ENCODE assay signal across 10 cellular contexts in the genomic region with DNA sequence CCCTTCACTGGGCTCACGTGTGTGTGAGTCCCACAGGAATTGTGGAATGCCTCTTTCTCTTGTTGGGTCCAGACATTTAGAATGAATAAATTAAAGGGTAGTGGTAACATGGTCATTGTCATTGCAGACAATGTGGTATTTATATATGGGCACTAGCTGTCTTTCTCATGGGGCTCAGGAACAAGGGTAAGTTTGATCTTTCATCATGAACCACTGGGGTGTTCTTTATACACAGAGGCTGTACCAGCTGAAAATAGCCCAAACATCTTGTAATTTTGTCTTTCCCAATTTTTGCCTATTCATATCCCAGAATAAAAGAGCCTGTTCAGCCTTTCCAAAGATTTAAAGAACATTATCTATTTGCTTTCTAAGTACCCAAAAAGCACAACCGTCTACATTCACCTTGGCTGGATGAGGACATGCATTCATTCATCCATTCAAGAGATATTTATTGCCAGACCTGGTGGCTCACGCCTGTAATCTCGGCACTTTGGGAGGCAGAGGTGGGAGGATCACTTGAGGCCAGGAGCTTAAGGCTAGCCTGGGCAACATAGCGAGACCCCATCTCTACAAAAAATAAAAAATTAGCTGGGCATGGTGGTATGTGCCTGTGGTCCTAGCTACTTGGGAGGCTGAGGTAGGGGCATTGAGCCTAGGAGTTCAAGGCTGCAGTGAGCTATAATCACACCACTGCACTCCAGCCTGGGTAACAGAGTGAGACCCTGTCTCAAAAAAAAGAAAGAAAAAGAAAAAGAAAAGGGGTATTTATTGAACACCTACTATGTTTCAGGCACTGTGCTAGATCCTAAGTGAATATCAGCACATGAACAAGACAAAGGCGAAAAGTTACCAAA. TPM values are rescaled to one million over a fixed set of nuclear protein-coding genes. Genes with fewer than 3 reads are reported as not detected.
A peak's percentile ranks its signal among the peaks of the same experiment; 100 is the strongest.
DNase-seq lines count a peak whose midpoint lies in the region; ATAC-seq and TF ChIP-seq lines count a peak whose summit lies in the region.
"Had no signal": no experiment of that assay in that cellular context is flagged by ENCODE, and none has a peak within 500 bp of the region (broad histone marks: within the 10 kb centered on the region; RNA-seq: fewer than 3 reads in every experiment).

No MANE protein-coding gene starts in this region.

- no peak overlapping the region for H3K4me3 ChIP-seq in skeletal muscle tissue (ENCODE audit: low read length in 3 of 3)
- H3K4me3 ChIP-seq: pancreas had no signal

- peaks cover 0 to 2% (median 1%) of the 10 kb centered on the region in 3 donors for H3K36me3 ChIP-seq in skeletal muscle tissue (ENCODE audit: control insufficient read depth in 3 of 3, insufficient read depth in 3 of 3, low read length in 3 of 3)
- H3K36me3 ChIP-seq: pancreas had no signal

- no peaks in the 10 kb centered on the region for H3K9me3 ChIP-seq in skeletal muscle tissue (ENCODE audit: control insufficient read depth in 3 of 3, low read length in 3 of 3)
- H3K9me3 ChIP-seq: pancreas had no signal

- ATAC-seq in T-cell (replicated peaks in 1 of 4) (no peak), foreskin keratinocyte (no peak)
- no peak for ATAC-seq in activated CD8-positive, alpha-beta T cell treated with anti-CD3 and anti-CD28 coated beads, Interleukin-2, amount 10 ng/mL, durations not matched to agents 7 days and 5 days
- no peak for ATAC-seq in stimulated activated naive CD8-positive, alpha-beta T cell treated with anti-CD3 and anti-CD28 coated beads, Interleukin-15, amount 100 ng/mL, for 72 hours
- ATAC-seq: esophagus mucosa, pancreas had no signal

- H3K27ac ChIP-seq in foreskin keratinocyte (peak overlapping the region; percentile 10), skeletal muscle tissue (ENCODE audit: low read depth, low read length) (peak overlapping the region; percentile 58)

- H3K27me3 ChIP-seq in foreskin keratinocyte (peaks cover 3% of the 10 kb centered on the region), skeletal muscle tissue (ENCODE audit: control insufficient read depth in 3 of 3, insufficient read depth in 3 of 3, low read length in 3 of 3) (no peaks in the 10 kb centered on the region)
- H3K27me3 ChIP-seq: pancreas had no signal

- TF ChIP-seq CTCF in CD14-positive monocyte (IDR thresholded peaks at IDR 0.05) = no peak
- no peak for TF ChIP-seq CTCF in foreskin keratinocyte (conservative IDR thresholded peaks at IDR 0.05)

- H3K36me3 Mint-ChIP-seq in CD14-positive monocyte (peaks cover 12 to 18% of the 10 kb centered on the region in 2 donors), T-cell (peaks cover 2% of the 10 kb centered on the region)
- H3K36me3 Mint-ChIP-seq in activated CD8-positive, alpha-beta T cell treated with anti-CD3 and anti-CD28 coated beads, Interleukin-2, amount 10 ng/mL, durations not matched to agents 7 days and 5 days (ENCODE audit: low read depth) = no peaks in the 10 kb centered on the region

- peaks cover 56% of the 10 kb centered on the region for H3K4me1 Mint-ChIP-seq in CD14-positive monocyte
- peaks cover 35 to 56% (median 41%) of the 10 kb centered on the region in 3 donors for H3K4me1 Mint-ChIP-seq in T-cell
- peaks cover 37% of the 10 kb centered on the region for H3K4me1 Mint-ChIP-seq in activated CD8-positive, alpha-beta T cell treated with anti-CD3 and anti-CD28 coated beads, Interleukin-2, amount 10 ng/mL, durations not matched to agents 7 days and 5 days (ENCODE audit: low read depth)
- peaks cover 40% of the 10 kb centered on the region for H3K4me1 Mint-ChIP-seq in stimulated activated naive CD8-positive, alpha-beta T cell treated with anti-CD3 and anti-CD28 coated beads, Interleukin-15, amount 100 ng/mL, for 72 hours

- POLR2A ChIA-PET in T-cell (lab: Charles Lee) = interaction anchor here (0.6 to 3.4 kb wide), 3 partner anchors 15 to 143 kb away, joined by 3 to 22 read pairs (median 3); no protein-coding TSS in a partner anchor
- POLR2A ChIA-PET in activated CD8-positive, alpha-beta T cell treated with anti-CD3 and anti-CD28 coated beads, Interleukin-2, amount 10 ng/mL, durations not matched to agents 7 days and 5 days (lab: Charles Lee) = no interaction called here

- peaks cover under 1 to 6% (median 3%) of the 10 kb centered on the region in 7 donors for H3K9me3 Mint-ChIP-seq in CD14-positive monocyte
- H3K9me3 Mint-ChIP-seq in T-cell = no peaks in the 10 kb centered on the region
- no peaks in the 10 kb centered on the region for H3K9me3 Mint-ChIP-seq in activated CD8-positive, alpha-beta T cell treated with anti-CD3 and anti-CD28 coated beads, Interleukin-2, amount 10 ng/mL, durations not matched to agents 7 days and 5 days (ENCODE audit: insufficient read depth)
- H3K9me3 Mint-ChIP-seq in stimulated activated naive CD8-positive, alpha-beta T cell treated with anti-CD3 and anti-CD28 coated beads, Interleukin-15, amount 100 ng/mL, for 72 hours = no peaks in the 10 kb centered on the region

- H3K9ac ChIP-seq in skeletal muscle tissue (ENCODE audit: low read depth in 1 of 3, low read length in 3 of 3) = peak overlapping the region in 1 of 3 donors; percentile 3

- no peak for DNase-seq in CD14-positive monocyte (ENCODE audit: low spot score)
- DNase-seq in T-cell = no peak
- no peak for DNase-seq in foreskin keratinocyte
- no peak for DNase-seq in nucleus accumbens (lab: John Stamatoyannopoulos, UW)
- DNase-seq in activated CD8-positive, alpha-beta T cell treated with anti-CD3 and anti-CD28 coated beads, Interleukin-2, amount 10 ng/mL, durations not matched to agents 7 days and 5 days = no peak
- no peak for DNase-seq in stimulated activated naive CD8-positive, alpha-beta T cell treated with anti-CD3 and anti-CD28 coated beads, Interleukin-15, amount 100 ng/mL, for 72 hours
- DNase-seq in GOT3 (lab: John Stamatoyannopoulos, UW) = no peak

- peaks cover 0 to 11% (median 1%) of the 10 kb centered on the region in 3 donors for H3K27me3 Mint-ChIP-seq in CD14-positive monocyte (ENCODE audit: low read depth in 3 of 3)
- peaks cover 10 to 11% of the 10 kb centered on the region in 2 donors for H3K27me3 Mint-ChIP-seq in T-cell
- H3K27me3 Mint-ChIP-seq in activated CD8-positive, alpha-beta T cell treated with anti-CD3 and anti-CD28 coated beads, Interleukin-2, amount 10 ng/mL, durations not matched to agents 7 days and 5 days (ENCODE audit: low read depth) = peaks cover 58% of the 10 kb centered on the region
- H3K27me3 Mint-ChIP-seq in stimulated activated naive CD8-positive, alpha-beta T cell treated with anti-CD3 and anti-CD28 coated beads, Interleukin-15, amount 100 ng/mL, for 72 hours = peaks cover 67% of the 10 kb centered on the region

- CTCF ChIA-PET in T-cell (lab: Charles Lee) = interaction anchor here in 1 of 2 donors (0.7 to 4.3 kb wide), 3 partner anchors 15 to 42 kb away, joined by 3 to 15 read pairs (median 4); no protein-coding TSS in a partner anchor
- CTCF ChIA-PET in activated CD8-positive, alpha-beta T cell treated with anti-CD3 and anti-CD28 coated beads, Interleukin-2, amount 10 ng/mL, durations not matched to agents 7 days and 5 days (lab: Charles Lee) = interaction anchor here (1.0 to 1.8 kb wide), 4 partner anchors 10 to 21 kb away, joined by 3 to 7 read pairs (median 4); no protein-coding TSS in a partner anchor

- H3K4me3 Mint-ChIP-seq in CD14-positive monocyte (peak overlapping the region; percentile 39 to 45), T-cell (peak overlapping the region in 2 of 3 donors; percentile 21)
- no peak overlapping the region for H3K4me3 Mint-ChIP-seq in activated CD8-positive, alpha-beta T cell treated with anti-CD3 and anti-CD28 coated beads, Interleukin-2, amount 10 ng/mL, durations not matched to agents 7 days and 5 days
- H3K4me3 Mint-ChIP-seq in stimulated activated naive CD8-positive, alpha-beta T cell treated with anti-CD3 and anti-CD28 coated beads, Interleukin-15, amount 100 ng/mL, for 72 hours = no peak overlapping the region

- H3K27ac Mint-ChIP-seq in CD14-positive monocyte (peak overlapping the region; percentile 97 to 100 (median 99)), T-cell (peak overlapping the region; percentile 51 to 78)
- H3K27ac Mint-ChIP-seq in activated CD8-positive, alpha-beta T cell treated with anti-CD3 and anti-CD28 coated beads, Interleukin-2, amount 10 ng/mL, durations not matched to agents 7 days and 5 days = no peak overlapping the region
- no peak overlapping the region for H3K27ac Mint-ChIP-seq in stimulated activated naive CD8-positive, alpha-beta T cell treated with anti-CD3 and anti-CD28 coated beads, Interleukin-15, amount 100 ng/mL, for 72 hours

- intact Hi-C loops in CD14-positive monocyte (cut with micrococcal nuclease) = no loop called here

- peaks cover 14% of the 10 kb centered on the region for H3K4me1 ChIP-seq in foreskin keratinocyte
- peaks cover 18 to 41% (median 27%) of the 10 kb centered on the region in 3 donors for H3K4me1 ChIP-seq in skeletal muscle tissue (ENCODE audit: control insufficient read depth in 3 of 3, insufficient read depth in 3 of 3, low read length in 3 of 3)

RNA-seq across cellular contexts. Expression of gene FOS, which starts 4.4 kb away (rescaled TPM):
- 1,000 to 10,000 TPM; 4,403 to 4,841 TPM for polyA plus RNA-seq in CD14-positive monocyte
- 1,000 to 10,000 TPM in 2 of 5 donors, 10 to 100 TPM in 3; 20.4 to 2,951 (median 27.1) TPM for total RNA-seq in T-cell
- 59.6 and 63.2 TPM in 2 replicates for total RNA-seq in foreskin keratinocyte
- polyA plus RNA-seq in foreskin keratinocyte = 24.5 and 33.4 TPM in 2 replicates
- total RNA-seq in skeletal muscle tissue = 134 TPM
- total RNA-seq in activated CD8-positive, alpha-beta T cell treated with anti-CD3 and anti-CD28 coated beads, Interleukin-2, amount 10 ng/mL, durations not matched to agents 7 days and 5 days = 100 to 1,000 TPM; 201 to 219 TPM

Comparison
In these comparisons a context has a peak if more than half of its experiments do, and no peak if none do; other contexts are left out.
1. H3K27ac Mint-ChIP-seq: peak in CD14-positive monocyte (7 of 7) and T-cell (2 of 2); none in activated CD8-positive, alpha-beta T cell treated with anti-CD3 and anti-CD28 coated beads, Interleukin-2, amount 10 ng/mL, durations not matched to agents 7 days and 5 days (single experiment) and stimulated activated naive CD8-positive, alpha-beta T cell treated with anti-CD3 and anti-CD28 coated beads, Interleukin-15, amount 100 ng/mL, for 72 hours (0 of 2).
2. H3K4me3 Mint-ChIP-seq: peak in CD14-positive monocyte (2 of 2) and T-cell (2 of 3); none in activated CD8-positive, alpha-beta T cell treated with anti-CD3 and anti-CD28 coated beads, Interleukin-2, amount 10 ng/mL, durations not matched to agents 7 days and 5 days (single experiment) and stimulated activated naive CD8-positive, alpha-beta T cell treated with anti-CD3 and anti-CD28 coated beads, Interleukin-15, amount 100 ng/mL, for 72 hours (0 of 2).